Comparison of ENCODE assay signal across 10 cellular contexts in the genomic region with DNA sequence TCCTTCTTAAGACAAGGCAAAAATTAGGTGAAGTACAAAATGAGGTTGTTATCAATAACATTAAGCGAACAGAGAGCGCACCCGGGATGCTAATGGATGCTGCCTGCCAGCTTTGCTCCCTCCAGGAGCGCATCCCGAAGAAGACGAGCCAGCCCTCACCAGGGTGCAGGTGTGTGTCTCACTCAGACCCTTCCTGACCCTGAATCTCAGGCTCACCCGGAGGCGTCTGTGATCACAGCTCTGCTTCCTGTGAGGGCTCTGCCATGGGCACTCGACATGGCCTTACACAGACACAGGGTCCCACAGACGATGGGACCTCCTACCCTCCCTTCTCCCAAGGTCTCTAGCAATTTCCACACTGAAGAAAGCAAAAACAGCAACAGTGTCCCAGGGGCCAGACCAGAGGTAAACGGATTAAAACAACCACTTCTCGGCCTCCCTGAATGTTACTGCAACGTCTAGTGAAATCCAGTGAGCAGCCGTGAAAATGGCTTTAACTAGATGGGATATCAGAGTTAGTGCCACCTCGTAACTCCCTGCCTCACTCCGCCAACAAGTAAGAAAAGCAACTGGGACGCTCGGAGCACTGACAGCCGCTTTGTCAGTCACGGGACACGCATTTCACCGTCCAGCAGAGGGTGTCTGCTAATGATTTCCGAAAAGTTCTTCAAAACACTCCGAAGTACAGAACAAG. TPM values are rescaled to one million over a fixed set of nuclear protein-coding genes. Genes with fewer than 3 reads are reported as not detected.
DNase-seq lines count a peak whose midpoint lies in the region; ATAC-seq and TF ChIP-seq lines count a peak whose summit lies in the region.
"Had no signal": no experiment of that assay in that cellular context is flagged by ENCODE, and none has a peak within 500 bp of the region (broad histone marks: within the 10 kb centered on the region; RNA-seq: fewer than 3 reads in every experiment).

No MANE protein-coding gene starts in this region.

- 32 to 69% methylated on average over 24 of the region's 24 CpGs for WGBS in sigmoid colon, 2 donors

- no peak for TF ChIP-seq EP300 in sigmoid colon (IDR thresholded peaks at IDR 0.05)

- TF ChIP-seq CTCF in RWPE1 (conservative IDR thresholded peaks at IDR 0.05; ENCODE audit: low read depth) (peak; percentile 62), sigmoid colon (IDR thresholded peaks at IDR 0.05) (peak in 2 of 4 experiments; percentile 5 to 9)

- POLR2A ChIA-PET in RWPE1 (lab: Yijun Ruan, JAX; ENCODE audit: low non-redundant PET), result no interaction called here

- intact Hi-C loops in sigmoid colon (cut with DNase I), result no loop called here

- H3K27ac ChIP-seq in RWPE1 (no peak overlapping the region), sigmoid colon (peak overlapping the region in 1 of 4 donors; percentile 6)
- H3K27ac ChIP-seq: neutrophil had no signal

- ATAC-seq in HG02938 (IDR thresholded peaks at IDR 0.05; ENCODE audit: unreplicated experiment), result no peak

- no peaks in the 10 kb centered on the region for H3K9me3 ChIP-seq in sigmoid colon
- H3K9me3 ChIP-seq: neutrophil had no signal

- no peaks in the 10 kb centered on the region for H3K4me1 ChIP-seq in sigmoid colon

- H3K4me3 ChIP-seq in sigmoid colon, result peak overlapping the region in 1 of 4 donors; percentile 1

- peaks cover 0 to 7% (median 0%) of the 10 kb centered on the region in 3 donors for H3K27me3 ChIP-seq in sigmoid colon

- H3K36me3 ChIP-seq in sigmoid colon, result no peaks in the 10 kb centered on the region
- H3K36me3 ChIP-seq: neutrophil had no signal

- DNase-seq in ELR (ENCODE audit: low read depth) (peak; percentile 51), RWPE1 (ENCODE audit: low spot score) (peak; percentile 45), fibroblast of the conjunctiva (ENCODE audit: low read depth) (peak; percentile 26), sigmoid colon (peak; percentile 69), AML-193 (lab: John Stamatoyannopoulos, UW) (no peak), KBM-7 (no peak), amygdala (lab: John Stamatoyannopoulos, UW) (no peak)
- DNase-seq: caudate nucleus had no signal

- no peak for TF ChIP-seq POLR2A in sigmoid colon (IDR thresholded peaks at IDR 0.05)

- in situ Hi-C loops in KBM-7 (cut with MboI; ENCODE audit: low pct_unique_long_range_greater_than_20kb, low sequenced_read_pairs), result no loop called here

- CTCF ChIA-PET in RWPE1 (lab: Yijun Ruan, JAX), result interaction anchor here (0.6 to 2.3 kb wide), 5 partner anchors 11 to 154 kb away, joined by 3 to 7 read pairs (median 5); no protein-coding TSS in a partner anchor

RNA-seq across cellular contexts. Expression of a gene that starts 11.7 kb away (rescaled TPM):
- 1 to 10 TPM; 3.4 to 5.3 (median 4.3) TPM for total RNA-seq in sigmoid colon
- 1 to 10 TPM in 1 of 3 donors, under 1 TPM in 2; 0.23 to 3.6 (median 0.60) TPM for polyA plus RNA-seq in sigmoid colon

RNA-seq across cellular contexts. Expression of a gene that starts 41.9 kb away (rescaled TPM):
- total RNA-seq in sigmoid colon, result not detected
- polyA plus RNA-seq in sigmoid colon, result under 1 TPM in 1 of 3 donors, not detected in 2; 0.44 TPM

RNA-seq across cellular contexts. Expression of a gene that starts 45.7 kb away (rescaled TPM):
- 100 to 1,000 TPM in 3 of 4 donors, 10 to 100 TPM in 1; 84.7 to 109 (median 104) TPM for total RNA-seq in sigmoid colon
- polyA plus RNA-seq in sigmoid colon, result 10 to 100 TPM; 71.7 to 84.2 (median 74.5) TPM

Comparison
In these comparisons a context has a peak if more than half of its experiments do, and no peak if none do; other contexts are left out.
1. DNase-seq: peak in ELR (single experiment), RWPE1 (single experiment), fibroblast of the conjunctiva (single experiment) and sigmoid colon (single experiment); none in AML-193 (0 of 2), KBM-7 (single experiment) and amygdala (0 of 56).